ENCODE assay signal across 8 cellular contexts in genomic region chr5:16552666-16553343, GRCh38.
DNase-seq lines count a peak whose midpoint lies in the region; TF ChIP-seq lines count a peak whose summit lies in the region.

No MANE protein-coding gene starts in this region.

- peaks cover 10% of the 10 kb centered on the region for H3K4me1 Mint-ChIP-seq in T-helper 2 cell treated with Interferon-gamma antibody and Interleukin-4, amounts not matched to agents 5 μg/mL and 100 μg/mL, for 36 hours (ENCODE audit: low read depth)

- in situ Hi-C loops in GM13976 (cut with MboI; ENCODE audit: low sequenced_read_pairs, unreplicated experiment) (loop anchor here (5.0 to 25.0 kb wide), 2 partner anchors 86 to 391 kb away; partner anchors contain the start of gene ZNF622), brain microvascular endothelial cell (cut with HindIII; ENCODE audit: low pct_ligation_motif_present, low sequenced_read_pairs) (no loop called here)

- H3K36me3 ChIP-seq in brain microvascular endothelial cell (replicated peaks) = no peaks in the 10 kb centered on the region

- DNase-seq in GM13976 (ENCODE audit: low spot score) (peak; percentile 42), HCEC 1CT (peak; percentile 72), LoVo (ENCODE audit: low spot score) (peak; percentile 67), brain microvascular endothelial cell (peak; percentile 76), islet precursor cell (peak; percentile 88), NCI-H187 treated with DMSO at 0.1 percent for 48 hours (lab: John Stamatoyannopoulos, UW) (no peak)
- DNase-seq in T-helper 2 cell treated with Interferon-gamma antibody and Interleukin-4, amounts not matched to agents 5 μg/mL and 100 μg/mL, for 36 hours (ENCODE audit: low spot score) = peak; percentile 10
- DNase-seq in stimulated activated CD4-positive, alpha-beta T cell treated with anti-CD3 and anti-CD28 coated beads, Interleukin-2, amount 100 ng/mL, for 4 hours (ENCODE audit: low read depth) = peak; percentile 31

- TF ChIP-seq CTCF in GM13976 (IDR thresholded peaks at IDR 0.05; ENCODE audit: borderline replicate concordance, control extremely low read depth, extremely low read depth, insufficient read depth, missing control alignments) (peak; percentile 62), brain microvascular endothelial cell (IDR thresholded peaks at IDR 0.05; ENCODE audit: low read depth, low read length, missing control alignments) (peak; percentile 97)

- H3K9me3 Mint-ChIP-seq in T-helper 2 cell treated with Interferon-gamma antibody and Interleukin-4, amounts not matched to agents 5 μg/mL and 100 μg/mL, for 36 hours = no peaks in the 10 kb centered on the region

- peaks cover 10% of the 10 kb centered on the region for H3K36me3 Mint-ChIP-seq in T-helper 2 cell treated with Interferon-gamma antibody and Interleukin-4, amounts not matched to agents 5 μg/mL and 100 μg/mL, for 36 hours (ENCODE audit: low read depth)

- H3K27me3 ChIP-seq in brain microvascular endothelial cell (replicated peaks) = no peaks in the 10 kb centered on the region

- no peak overlapping the region for H3K27ac ChIP-seq in brain microvascular endothelial cell

- no peak overlapping the region for H3K27ac Mint-ChIP-seq in T-helper 2 cell treated with Interferon-gamma antibody and Interleukin-4, amounts not matched to agents 5 μg/mL and 100 μg/mL, for 36 hours

- H3K27me3 Mint-ChIP-seq in T-helper 2 cell treated with Interferon-gamma antibody and Interleukin-4, amounts not matched to agents 5 μg/mL and 100 μg/mL, for 36 hours (ENCODE audit: low read depth) = no peaks in the 10 kb centered on the region

- no peak overlapping the region for H3K4me3 ChIP-seq in brain microvascular endothelial cell (ENCODE audit: low read depth, low read length)

- no peak overlapping the region for H3K4me3 Mint-ChIP-seq in T-helper 2 cell treated with Interferon-gamma antibody and Interleukin-4, amounts not matched to agents 5 μg/mL and 100 μg/mL, for 36 hours
